In genomic region chr2:23244656-23245055, GRCh38 we compare ENCODE assay signal across 27 cellular contexts.
"Had no signal": no experiment of that assay in that cellular context is flagged by ENCODE, and none has a peak within 500 bp of the region (broad histone marks: within the 10 kb centered on the region; RNA-seq: fewer than 3 reads in every experiment).

No MANE protein-coding gene starts in this region.

- H3K4me3 ChIP-seq: esophagus squamous epithelium, gastrocnemius medialis, heart right ventricle, lung, mucosa of descending colon, neural progenitor cell, psoas muscle, sigmoid colon, skin epidermis, spleen, thoracic aorta, transverse colon, upper lobe of right lung, vagina had no signal

- DNase-seq: central memory CD4-positive, alpha-beta T cell; effector CD8-positive, alpha-beta T cell; endodermal cell; esophagus squamous epithelium; foreskin fibroblast; gastrocnemius medialis; heart right ventricle; hippocampal formation; immature natural killer cell; islet precursor cell; kidney glomerular epithelial cell; left colon; mucosa of descending colon; naive B cell; psoas muscle; right cardiac atrium; sigmoid colon; spleen; stimulated activated naive B cell treated with anti-CD40 and anti-IgM and Interleukin-4, amounts not matched to agents 10 μg/mL and 1 μg/mL and 100 μg/mL, for 72 hours; transverse colon; upper lobe of right lung had no signal

- H3K9ac ChIP-seq: neural progenitor cell, parathyroid adenoma had no signal

- H3K4me1 ChIP-seq: esophagus squamous epithelium, parathyroid adenoma, psoas muscle, spleen, transverse colon, upper lobe of right lung, vagina had no signal

- H3K27me3 ChIP-seq: esophagus squamous epithelium, gastrocnemius medialis, heart right ventricle, neural progenitor cell, sigmoid colon, spleen, transverse colon, upper lobe of right lung, vagina had no signal

- H3K4me2 ChIP-seq: neural progenitor cell had no signal

- H3K27ac ChIP-seq: gastrocnemius medialis, heart right ventricle, neural progenitor cell, parathyroid adenoma, psoas muscle, spleen, thoracic aorta, upper lobe of right lung, vagina had no signal

- H2AFZ ChIP-seq: neural progenitor cell, parathyroid adenoma had no signal

- H3K36me3 ChIP-seq: esophagus squamous epithelium, gastrocnemius medialis, heart right ventricle, neural progenitor cell, sigmoid colon, spleen, thoracic aorta, transverse colon, upper lobe of right lung, vagina had no signal

- H3K79me2 ChIP-seq: parathyroid adenoma had no signal

- H3K9me3 ChIP-seq: esophagus squamous epithelium, gastrocnemius medialis, heart right ventricle, mucosa of descending colon, psoas muscle, sigmoid colon, spleen, thoracic aorta, transverse colon, upper lobe of right lung, vagina had no signal
